ENCODE assay signal across 11 cellular contexts in genomic region chr5:56050566-56051292, GRCh38. TPM values are rescaled to one million over a fixed set of nuclear protein-coding genes. Genes with fewer than 3 reads are reported as not detected.
DNase-seq lines count a peak whose midpoint lies in the region; ATAC-seq, FAIRE-seq and TF ChIP-seq lines count a peak whose summit lies in the region.
"Had no signal": no experiment of that assay in that cellular context is flagged by ENCODE, and none has a peak within 500 bp of the region (broad histone marks: within the 10 kb centered on the region; RNA-seq: fewer than 3 reads in every experiment).

No MANE protein-coding gene starts in this region.

- H3K36me3 Mint-ChIP-seq in stimulated activated memory B cell treated with anti-CD40 and anti-IgM and Interleukin-4, amounts not matched to agents 10 μg/mL and 1 μg/mL and 100 μg/mL, for 72 hours = peaks cover 6% of the 10 kb centered on the region

- H3K27ac Mint-ChIP-seq in stimulated activated memory B cell treated with anti-CD40 and anti-IgM and Interleukin-4, amounts not matched to agents 10 μg/mL and 1 μg/mL and 100 μg/mL, for 72 hours = peak overlapping the region; percentile 52

- DNase-seq in activated CD4-positive, CD25-positive, alpha-beta regulatory T cell (lab: John Stamatoyannopoulos, UW) = no peak
- peak; percentile 60 for DNase-seq in glomerular endothelial cell (ENCODE audit: extremely low read depth, low read depth, low spot score)
- no peak for DNase-seq in GM12891 (ENCODE audit: insufficient read length, low spot score)
- DNase-seq in NCI-H345 treated with DMSO at 0.1 percent for 48 hours (lab: John Stamatoyannopoulos, UW; ENCODE audit: unreplicated experiment) = no peak
- DNase-seq: cortex of kidney, NCI-H2081 treated with DMSO at 0.1 percent for 48 hours had no signal

- peaks cover 9% of the 10 kb centered on the region for H3K4me1 Mint-ChIP-seq in stimulated activated memory B cell treated with anti-CD40 and anti-IgM and Interleukin-4, amounts not matched to agents 10 μg/mL and 1 μg/mL and 100 μg/mL, for 72 hours

- no peak for FAIRE-seq in GM12891 (lab: Jason Lieb, UNC)
- FAIRE-seq: urothelium cell line had no signal

- peaks cover 3% of the 10 kb centered on the region for H3K9me3 Mint-ChIP-seq in stimulated activated memory B cell treated with anti-CD40 and anti-IgM and Interleukin-4, amounts not matched to agents 10 μg/mL and 1 μg/mL and 100 μg/mL, for 72 hours

- H3K27me3 Mint-ChIP-seq in stimulated activated memory B cell treated with anti-CD40 and anti-IgM and Interleukin-4, amounts not matched to agents 10 μg/mL and 1 μg/mL and 100 μg/mL, for 72 hours = peaks cover 35% of the 10 kb centered on the region

- peak; percentile 38 to 49 for ATAC-seq in activated CD4-positive, CD25-positive, alpha-beta regulatory T cell treated with anti-CD3 and anti-CD28 coated beads, Interleukin-2, amount 50 U/mL, for 24 hours
- ATAC-seq in SK-N-SH treated with all-trans-retinoic acid at 6 μM for 48 hours (no peak; the same call in 2 of the 3 replicates), GM18867 (IDR thresholded peaks at IDR 0.05; ENCODE audit: unreplicated experiment) (no peak)
- no peak for ATAC-seq in stimulated activated memory B cell treated with anti-CD40 and anti-IgM and Interleukin-4, amounts not matched to agents 10 μg/mL and 1 μg/mL and 100 μg/mL, for 72 hours

- no peak overlapping the region for H3K4me3 Mint-ChIP-seq in stimulated activated memory B cell treated with anti-CD40 and anti-IgM and Interleukin-4, amounts not matched to agents 10 μg/mL and 1 μg/mL and 100 μg/mL, for 72 hours

- no peak for TF ChIP-seq POLR2A in GM12891 (IDR thresholded peaks at IDR 0.05; ENCODE audit: low read depth, low read length)

TF ChIP-seq in SK-N-SH treated with all-trans-retinoic acid at 6 μM for 48 hours, 23 proteins besides CTCF, POLR2A, EP300 and RAD21:
- no peak for TF ChIP-seq ESRRG (CRISPR knock-in tag; IDR thresholded peaks at IDR 0.05)
- no peak for TF ChIP-seq ISL1 (CRISPR knock-in tag; IDR thresholded peaks at IDR 0.05)
- no peak for TF ChIP-seq BACH2 (CRISPR knock-in tag; IDR thresholded peaks at IDR 0.05; ENCODE audit: borderline replicate concordance)
- peak; percentile 60 for TF ChIP-seq TCF4 (CRISPR knock-in tag; IDR thresholded peaks at IDR 0.05; ENCODE audit: borderline replicate concordance)

TF ChIP-seq in GM12891, 5 proteins besides CTCF, POLR2A, EP300 and RAD21:
- TF ChIP-seq POLR2AphosphoS5 (IDR thresholded peaks at IDR 0.05; ENCODE audit: low read depth, low read length) = no peak

RNA-seq across cellular contexts. Expression of gene IL6ST, which starts 56.0 kb away (rescaled TPM):
- 301 and 434 TPM in 2 replicates for total RNA-seq in glomerular endothelial cell
- 3.7 TPM for polyA plus RNA-seq in GM12891 (2012; ENCODE audit: low read depth, missing spikeins)

Comparison
In these comparisons a context has a peak if more than half of its experiments do, and no peak if none do; other contexts are left out.
1. ATAC-seq: peak in activated CD4-positive, CD25-positive, alpha-beta regulatory T cell treated with anti-CD3 and anti-CD28 coated beads, Interleukin-2, amount 50 U/mL, for 24 hours (2 of 2); none in SK-N-SH treated with all-trans-retinoic acid at 6 μM for 48 hours (single experiment), stimulated activated memory B cell treated with anti-CD40 and anti-IgM and Interleukin-4, amounts not matched to agents 10 μg/mL and 1 μg/mL and 100 μg/mL, for 72 hours (single experiment) and GM18867 (single experiment).